Comparison of ENCODE assay signal across 9 cellular contexts in the genomic region with DNA sequence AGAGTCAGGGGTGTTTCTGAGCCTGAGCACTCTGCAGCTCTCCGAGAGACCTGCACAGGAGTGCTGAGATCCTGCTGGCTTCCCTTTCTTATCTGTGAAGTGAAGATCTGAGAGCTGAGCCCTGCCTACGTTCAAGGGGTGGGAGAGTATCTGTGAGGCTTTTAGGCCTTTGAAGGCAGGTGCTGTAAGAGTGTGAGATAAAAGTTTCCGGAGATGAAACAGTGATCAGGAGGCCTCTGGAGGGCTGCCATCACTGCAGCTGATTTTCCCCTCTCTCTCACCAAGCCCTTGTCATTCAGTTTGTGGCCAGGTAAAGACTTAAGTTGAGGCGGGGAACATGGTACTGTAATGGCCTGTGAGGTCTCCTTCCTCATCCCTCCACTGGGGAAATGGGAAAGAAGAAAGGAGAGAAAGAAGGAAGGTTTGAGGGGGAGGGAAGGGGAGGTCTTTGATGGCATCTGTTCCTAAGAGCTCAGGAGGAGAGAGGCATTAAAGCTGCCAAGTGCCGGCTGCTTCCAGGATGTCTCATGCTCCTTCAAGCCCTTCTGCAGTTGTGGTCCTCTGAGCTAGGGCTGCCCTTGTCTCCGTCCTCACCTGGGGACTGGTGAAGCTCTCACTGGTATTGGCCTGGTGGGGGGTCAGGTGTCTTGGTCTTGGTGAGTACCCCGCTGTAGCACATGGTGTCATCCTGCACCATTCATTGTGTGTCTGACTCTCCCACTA.
DNase-seq lines count a peak whose midpoint lies in the region; ATAC-seq lines count a peak whose summit lies in the region.
"Had no signal": no experiment of that assay in that cellular context is flagged by ENCODE, and none has a peak within 500 bp of the region (broad histone marks: within the 10 kb centered on the region; RNA-seq: fewer than 3 reads in every experiment).

No MANE protein-coding gene starts in this region.

- H3K27me3 Mint-ChIP-seq in T-cell: no peaks in the 10 kb centered on the region
- no peaks in the 10 kb centered on the region for H3K27me3 Mint-ChIP-seq in activated T-helper 17 cell treated with anti-CD3 and anti-CD28 coated beads, Interleukin-2, amount 50 U/mL, for 72 hours
- H3K27me3 Mint-ChIP-seq in natural killer cell treated with Interleukin-12 subunit alpha and Interleukin-12 subunit beta and Interleukin-15 and Interleukin-18, amount 100 ng/mL, for 72 hours: peaks cover 0 to 3% of the 10 kb centered on the region in 2 donors

- POLR2A ChIA-PET in T-cell (lab: Charles Lee): interaction anchor here in 1 of 2 donors (0.6 kb wide), 1 partner anchor 83 kb away, joined by 3 read pairs; the partner anchor contains the start of gene AKAP11

- peak overlapping the region; percentile 28 to 58 (median 36) for H3K4me3 Mint-ChIP-seq in T-cell
- peak overlapping the region; percentile 81 for H3K4me3 Mint-ChIP-seq in activated T-helper 17 cell treated with anti-CD3 and anti-CD28 coated beads, Interleukin-2, amount 50 U/mL, for 72 hours
- H3K4me3 Mint-ChIP-seq in natural killer cell treated with Interleukin-12 subunit alpha and Interleukin-12 subunit beta and Interleukin-15 and Interleukin-18, amount 100 ng/mL, for 72 hours: peak overlapping the region; percentile 50

- DNase-seq in T-cell (peak; percentile 27 to 78 (median 54)), posterior cingulate gyrus (no peak), NCI-H2081 (lab: John Stamatoyannopoulos, UW) (no peak)
- no peak for DNase-seq in natural killer cell treated with Interleukin-12 subunit alpha and Interleukin-12 subunit beta and Interleukin-15 and Interleukin-18, amount 100 ng/mL, for 72 hours (ENCODE audit: low spot score)

- no peaks in the 10 kb centered on the region for H3K36me3 Mint-ChIP-seq in T-cell
- H3K36me3 Mint-ChIP-seq in activated T-helper 17 cell treated with anti-CD3 and anti-CD28 coated beads, Interleukin-2, amount 50 U/mL, for 72 hours (ENCODE audit: low read depth): peaks cover 17% of the 10 kb centered on the region
- no peaks in the 10 kb centered on the region for H3K36me3 Mint-ChIP-seq in natural killer cell treated with Interleukin-12 subunit alpha and Interleukin-12 subunit beta and Interleukin-15 and Interleukin-18, amount 100 ng/mL, for 72 hours

- H3K4me2 ChIP-seq in BLaER1: peak overlapping the region; percentile 67

- no peaks in the 10 kb centered on the region for H4K20me1 ChIP-seq in BLaER1

- H3K4me1 ChIP-seq in BLaER1: peaks cover 23% of the 10 kb centered on the region

- H3K27me3 ChIP-seq in BLaER1: no peaks in the 10 kb centered on the region

- intact Hi-C loops in posterior cingulate gyrus (cut with DNase I): no loop called here

- CTCF ChIA-PET in T-cell (lab: Charles Lee): interaction anchor here in 1 of 2 donors (1.3 to 1.4 kb wide), 2 partner anchors 8 to 37 kb away, joined by 3 read pairs; no protein-coding TSS in a partner anchor

- H3K27ac ChIP-seq in BLaER1: peak overlapping the region; percentile 67
- H3K27ac ChIP-seq: epithelial cell of prostate had no signal

- ATAC-seq in T-cell (replicated peaks in 1 of 4) (peak; percentile 90 to 96 (median 92)), GM18858 (IDR thresholded peaks at IDR 0.05; ENCODE audit: unreplicated experiment) (no peak), GM21367 (IDR thresholded peaks at IDR 0.05; ENCODE audit: unreplicated experiment) (no peak)
- peak; percentile 61 for ATAC-seq in activated T-helper 17 cell treated with anti-CD3 and anti-CD28 coated beads, Interleukin-2, amount 50 U/mL, for 72 hours (replicated peaks)
- peak in 1 of 2 donors; percentile 36 for ATAC-seq in natural killer cell treated with Interleukin-12 subunit alpha and Interleukin-12 subunit beta and Interleukin-15 and Interleukin-18, amount 100 ng/mL, for 72 hours

- H3K4me3 ChIP-seq in BLaER1: no peak overlapping the region

- no peaks in the 10 kb centered on the region for H3K36me3 ChIP-seq in BLaER1

- no peaks in the 10 kb centered on the region for H3K9me3 ChIP-seq in BLaER1

- peak overlapping the region; percentile 91 to 97 for H3K27ac Mint-ChIP-seq in T-cell
- peak overlapping the region; percentile 99 for H3K27ac Mint-ChIP-seq in activated T-helper 17 cell treated with anti-CD3 and anti-CD28 coated beads, Interleukin-2, amount 50 U/mL, for 72 hours
- H3K27ac Mint-ChIP-seq in natural killer cell treated with Interleukin-12 subunit alpha and Interleukin-12 subunit beta and Interleukin-15 and Interleukin-18, amount 100 ng/mL, for 72 hours: peak overlapping the region; percentile 71 to 82

- peak overlapping the region; percentile 25; the same call in 1 of the 2 replicates for H3K9ac ChIP-seq in BLaER1

- no peaks in the 10 kb centered on the region for H3K9me3 Mint-ChIP-seq in T-cell
- H3K9me3 Mint-ChIP-seq in activated T-helper 17 cell treated with anti-CD3 and anti-CD28 coated beads, Interleukin-2, amount 50 U/mL, for 72 hours: peaks cover 10% of the 10 kb centered on the region
- no peaks in the 10 kb centered on the region for H3K9me3 Mint-ChIP-seq in natural killer cell treated with Interleukin-12 subunit alpha and Interleukin-12 subunit beta and Interleukin-15 and Interleukin-18, amount 100 ng/mL, for 72 hours

- H3K4me1 Mint-ChIP-seq in T-cell: peaks cover 38 to 41% (median 39%) of the 10 kb centered on the region in 3 donors
- H3K4me1 Mint-ChIP-seq in activated T-helper 17 cell treated with anti-CD3 and anti-CD28 coated beads, Interleukin-2, amount 50 U/mL, for 72 hours: peaks cover 36% of the 10 kb centered on the region
- peaks cover 19 to 21% of the 10 kb centered on the region in 2 donors for H3K4me1 Mint-ChIP-seq in natural killer cell treated with Interleukin-12 subunit alpha and Interleukin-12 subunit beta and Interleukin-15 and Interleukin-18, amount 100 ng/mL, for 72 hours (ENCODE audit: low read depth in 2 of 2)

Comparison
In these comparisons a context has a peak if more than half of its experiments do, and no peak if none do; other contexts are left out.
1. ATAC-seq: peak in T-cell (4 of 4) and activated T-helper 17 cell treated with anti-CD3 and anti-CD28 coated beads, Interleukin-2, amount 50 U/mL, for 72 hours (single experiment); none in GM18858 (single experiment) and GM21367 (single experiment).
2. DNase-seq: peak in T-cell (34 of 34); none in natural killer cell treated with Interleukin-12 subunit alpha and Interleukin-12 subunit beta and Interleukin-15 and Interleukin-18, amount 100 ng/mL, for 72 hours (single experiment), posterior cingulate gyrus (0 of 10) and NCI-H2081 (0 of 2).
3. Peak in every context shown above with its lines, with median percentiles within 50 percentile points of each other: H3K27ac Mint-ChIP-seq and H3K4me3 Mint-ChIP-seq.